Comparison of ENCODE assay signal across 1 cellular context in genomic region chr14:104953896-104954656, GRCh38.
TF ChIP-seq lines count a peak whose summit lies in the region.

No MANE protein-coding gene starts in this region.

TF ChIP-seq in H1, 55 proteins besides CTCF, POLR2A, EP300 and RAD21:
- TF ChIP-seq CHD1 (IDR thresholded peaks at IDR 0.05; ENCODE audit: low read depth, low read length), result no peak
- no peak for TF ChIP-seq MAFK (IDR thresholded peaks at IDR 0.05; ENCODE audit: low read depth, low read length)
- no peak for TF ChIP-seq SRF (IDR thresholded peaks at IDR 0.05; ENCODE audit: low read depth, low read length)
- no peak for TF ChIP-seq EGR1 (IDR thresholded peaks at IDR 0.05; ENCODE audit: borderline replicate concordance, low read depth, low read length)
- TF ChIP-seq SP1 (IDR thresholded peaks at IDR 0.05; ENCODE audit: low read depth, low read length), result no peak
- TF ChIP-seq JUND (IDR thresholded peaks at IDR 0.05; ENCODE audit: low read length), result no peak
- TF ChIP-seq POU5F1 (IDR thresholded peaks at IDR 0.05; ENCODE audit: low read depth, low read length), result no peak
